In genomic region chr2:203650860-203651613, GRCh38 we compare ENCODE assay signal across 7 cellular contexts. TPM values are rescaled to one million over a fixed set of nuclear protein-coding genes. Genes with fewer than 3 reads are reported as not detected.
DNase-seq lines count a peak whose midpoint lies in the region; ATAC-seq, FAIRE-seq and TF ChIP-seq lines count a peak whose summit lies in the region.

No MANE protein-coding gene starts in this region.

- H3K36me3 ChIP-seq in PC-9 (ENCODE audit: low read depth) (no peaks in the 10 kb centered on the region), endodermal cell (ENCODE audit: control insufficient read depth, insufficient read depth, low read length) (no peaks in the 10 kb centered on the region)
- no peaks in the 10 kb centered on the region for H3K36me3 ChIP-seq in naive thymus-derived CD4-positive, alpha-beta T cell (ENCODE audit: control insufficient read depth in 2 of 3, insufficient read depth in 3 of 3, low read length in 3 of 3)
- no peaks in the 10 kb centered on the region for H3K36me3 ChIP-seq in CD8-positive, alpha-beta memory T cell (ENCODE audit: insufficient read depth, low read length)

- H3K9me3 ChIP-seq in PC-9 (ENCODE audit: insufficient read depth, low read depth) (no peaks in the 10 kb centered on the region), endodermal cell (ENCODE audit: control insufficient read depth, low read length) (no peaks in the 10 kb centered on the region)
- no peaks in the 10 kb centered on the region for H3K9me3 ChIP-seq in naive thymus-derived CD4-positive, alpha-beta T cell (ENCODE audit: control insufficient read depth in 2 of 3, low read length in 3 of 3)
- no peaks in the 10 kb centered on the region for H3K9me3 ChIP-seq in CD8-positive, alpha-beta memory T cell (ENCODE audit: low read length)

- no peak overlapping the region; the same call in 1 of the 2 replicates for H2AFZ ChIP-seq in PC-9

- H3K4me1 ChIP-seq in PC-9 (replicated peaks; ENCODE audit: insufficient read depth) (peaks cover 42% of the 10 kb centered on the region), endodermal cell (ENCODE audit: control insufficient read depth, insufficient read depth, low read length) (no peaks in the 10 kb centered on the region)
- no peaks in the 10 kb centered on the region for H3K4me1 ChIP-seq in naive thymus-derived CD4-positive, alpha-beta T cell (ENCODE audit: control insufficient read depth in 2 of 2, insufficient read depth in 2 of 2, low read length in 2 of 2)
- H3K4me1 ChIP-seq in CD8-positive, alpha-beta memory T cell (ENCODE audit: insufficient read depth, low read length): no peaks in the 10 kb centered on the region

- no peaks in the 10 kb centered on the region for H3K9me2 ChIP-seq in PC-9 (ENCODE audit: insufficient read depth)

- FAIRE-seq in G401.6 (lab: Jason Lieb, UNC): peak; percentile 27

- TF ChIP-seq CTCF in PC-9 (conservative IDR thresholded peaks at IDR 0.05) (peak; percentile 60), endodermal cell (conservative IDR thresholded peaks at IDR 0.05) (peak; percentile 68)

- DNase-seq in HT1080 (ENCODE audit: low read depth): peak; percentile 62
- DNase-seq in PC-9: no peak
- no peak for DNase-seq in endodermal cell
- DNase-seq in naive thymus-derived CD4-positive, alpha-beta T cell: peak in 4 of 9 donors; percentile 8 to 24 (median 12)
- DNase-seq in CD8-positive, alpha-beta memory T cell: no peak

- H3K36me3 Mint-ChIP-seq in endodermal cell (ENCODE audit: low read depth): no peaks in the 10 kb centered on the region
- no peaks in the 10 kb centered on the region for H3K36me3 Mint-ChIP-seq in naive thymus-derived CD4-positive, alpha-beta T cell
- no peaks in the 10 kb centered on the region for H3K36me3 Mint-ChIP-seq in CD8-positive, alpha-beta memory T cell

- H3K4me1 Mint-ChIP-seq in endodermal cell: peaks cover 25% of the 10 kb centered on the region
- peaks cover 20 to 40% (median 29%) of the 10 kb centered on the region in 7 donors for H3K4me1 Mint-ChIP-seq in naive thymus-derived CD4-positive, alpha-beta T cell
- H3K4me1 Mint-ChIP-seq in CD8-positive, alpha-beta memory T cell: peaks cover 4 to 17% (median 14%) of the 10 kb centered on the region in 3 donors

- no peaks in the 10 kb centered on the region for H4K20me1 ChIP-seq in PC-9 (ENCODE audit: insufficient read depth)

- CTCF ChIA-PET in PC-9 (lab: Charles Lee): interaction anchor here (0.6 to 1.0 kb wide), 3 partner anchors 56 to 204 kb away, joined by 3 to 4 read pairs (median 4); no protein-coding TSS in a partner anchor
- CTCF ChIA-PET in naive thymus-derived CD4-positive, alpha-beta T cell (lab: Charles Lee): interaction anchor here (0.5 to 1.6 kb wide), 2 partner anchors 62 to 166 kb away, joined by 3 read pairs; no protein-coding TSS in a partner anchor
- CTCF ChIA-PET in CD8-positive, alpha-beta memory T cell (lab: Charles Lee): interaction anchor here (1.4 to 1.5 kb wide), 2 partner anchors 89 to 164 kb away, joined by 3 to 5 read pairs; no protein-coding TSS in a partner anchor

- H3K4me2 ChIP-seq in PC-9: no peak overlapping the region

- intact Hi-C loops in PC-9 (cut with micrococcal nuclease; ENCODE audit: unreplicated experiment): loop anchor here (1.0 kb wide), 2 partner anchors 160 to 167 kb away; no protein-coding TSS in a partner anchor
- intact Hi-C loops in naive thymus-derived CD4-positive, alpha-beta T cell (cut with micrococcal nuclease): loop anchor here (1.0 to 5.0 kb wide), 4 partner anchors 131 to 426 kb away; no protein-coding TSS in a partner anchor

- H3K9ac ChIP-seq in endodermal cell (ENCODE audit: extremely low read depth, low read length, poor library complexity, severe bottlenecking): no peak overlapping the region

- no TSS peak for BruUV-seq in PC-9 (replicated peaks; lab: Mats Ljungman, UMichigan)

- no peak overlapping the region for H3K4me3 Mint-ChIP-seq in endodermal cell
- no peak overlapping the region for H3K4me3 Mint-ChIP-seq in naive thymus-derived CD4-positive, alpha-beta T cell
- no peak overlapping the region for H3K4me3 Mint-ChIP-seq in CD8-positive, alpha-beta memory T cell

- peaks cover 6% of the 10 kb centered on the region for H3K9me3 Mint-ChIP-seq in endodermal cell
- H3K9me3 Mint-ChIP-seq in naive thymus-derived CD4-positive, alpha-beta T cell: no peaks in the 10 kb centered on the region
- no peaks in the 10 kb centered on the region for H3K9me3 Mint-ChIP-seq in CD8-positive, alpha-beta memory T cell

- H3K27ac Mint-ChIP-seq in endodermal cell: no peak overlapping the region
- H3K27ac Mint-ChIP-seq in naive thymus-derived CD4-positive, alpha-beta T cell: peak overlapping the region in 4 of 9 donors; percentile 5 to 48 (median 34)
- H3K27ac Mint-ChIP-seq in CD8-positive, alpha-beta memory T cell: no peak overlapping the region

- no peaks in the 10 kb centered on the region for H3K79me2 ChIP-seq in PC-9 (ENCODE audit: low read depth)

- no peaks in the 10 kb centered on the region for H3K27me3 Mint-ChIP-seq in endodermal cell (ENCODE audit: insufficient read depth)
- no peaks in the 10 kb centered on the region for H3K27me3 Mint-ChIP-seq in naive thymus-derived CD4-positive, alpha-beta T cell
- H3K27me3 Mint-ChIP-seq in CD8-positive, alpha-beta memory T cell: peaks cover 0 to 3% of the 10 kb centered on the region in 2 donors

- 88 to 95% methylated on average over 3 to 4 of the region's 4 CpGs for WGBS in endodermal cell (ENCODE audit: insufficient coverage in 1 of 2, insufficient read length in 1 of 2), 2 experiments

- 0 out of 2 replicates have a peak, but pooled peaks cover 5% of the 10 kb centered on the region for H3F3A ChIP-seq in PC-9 (ENCODE audit: insufficient read depth, low read depth)

- ATAC-seq in naive thymus-derived CD4-positive, alpha-beta T cell: peak; percentile 64
- no peak for ATAC-seq in GM21423 (IDR thresholded peaks at IDR 0.05; ENCODE audit: unreplicated experiment)

- H3K27me3 ChIP-seq in PC-9 (ENCODE audit: insufficient read depth, low read depth) (no peaks in the 10 kb centered on the region), endodermal cell (ENCODE audit: control insufficient read depth, insufficient read depth, low read length, poor library complexity, severe bottlenecking) (no peaks in the 10 kb centered on the region)
- no peaks in the 10 kb centered on the region for H3K27me3 ChIP-seq in naive thymus-derived CD4-positive, alpha-beta T cell (ENCODE audit: control insufficient read depth in 2 of 2, insufficient read depth in 2 of 2, low read length in 2 of 2)
- H3K27me3 ChIP-seq in CD8-positive, alpha-beta memory T cell (ENCODE audit: insufficient read depth, low read length, poor library complexity, severe bottlenecking): no peaks in the 10 kb centered on the region

- H3K4me3 ChIP-seq in PC-9: no peak overlapping the region
- H3K4me3 ChIP-seq in endodermal cell (ENCODE audit: low read length): no peak overlapping the region
- H3K4me3 ChIP-seq in naive thymus-derived CD4-positive, alpha-beta T cell (ENCODE audit: low read length): no peak overlapping the region
- no peak overlapping the region for H3K4me3 ChIP-seq in CD8-positive, alpha-beta memory T cell (ENCODE audit: low read length)

- POLR2A ChIA-PET in PC-9 (lab: Charles Lee; ENCODE audit: unreplicated experiment): no interaction called here
- POLR2A ChIA-PET in naive thymus-derived CD4-positive, alpha-beta T cell (lab: Charles Lee): no interaction called here
- POLR2A ChIA-PET in CD8-positive, alpha-beta memory T cell (lab: Charles Lee): interaction anchor here (0.6 kb wide), 1 partner anchor 225 kb away, joined by 3 read pairs; no protein-coding TSS in a partner anchor

- no peak overlapping the region for H3K27ac ChIP-seq in PC-9
- H3K27ac ChIP-seq in endodermal cell (ENCODE audit: low read depth, low read length): no peak overlapping the region
- no peak overlapping the region for H3K27ac ChIP-seq in naive thymus-derived CD4-positive, alpha-beta T cell (ENCODE audit: low read depth, low read length)
- H3K27ac ChIP-seq in CD8-positive, alpha-beta memory T cell (ENCODE audit: low read depth, low read length): no peak overlapping the region

RNA-seq across cellular contexts. Expression of gene CD28, which starts 55.4 kb away (rescaled TPM):
- 0.03 TPM in 1 of 2 replicates, not detected in the other for total RNA-seq in HT1080 (2014; rRNA removed; shearing (Covaris generic))
- polyA plus RNA-seq in HT1080 (2015; cell fraction: cytosol; rRNA removed): 0.06 and 0.26 TPM in 2 replicates
- polyA plus RNA-seq in HT1080 (2015; cell fraction: nucleus; rRNA removed): 0.06 TPM in 1 of 2 replicates, not detected in the other
- not detected in 2 replicates for total RNA-seq in PC-9 (2021)
- total RNA-seq in endodermal cell: not detected
- polyA plus RNA-seq in endodermal cell (2013, experiment 1 of 2): not detected
- polyA plus RNA-seq in endodermal cell (2013, experiment 2 of 2): not detected
- total RNA-seq in naive thymus-derived CD4-positive, alpha-beta T cell: 100 to 1,000 TPM in 4 of 5 experiments, 10 to 100 TPM in 1; 66.7 to 224 (median 121) TPM
- 10 to 100 TPM; 52.2 to 67.5 TPM for polyA plus RNA-seq in naive thymus-derived CD4-positive, alpha-beta T cell
- total RNA-seq in CD8-positive, alpha-beta memory T cell: 10 to 100 TPM; 64.1 to 66.4 TPM
- polyA plus RNA-seq in CD8-positive, alpha-beta memory T cell: 61.1 TPM

Comparison
In these comparisons a context has a peak if more than half of its experiments do, and no peak if none do; other contexts are left out.
1. RNA of gene CD28, which starts 55.4 kb away (total RNA-seq): 66.7 to 224 TPM in naive thymus-derived CD4-positive, alpha-beta T cell and 64.1 to 66.4 TPM in CD8-positive, alpha-beta memory T cell; 0.03 TPM in HT1080, not detected in PC-9 and not detected in endodermal cell; every median in the first group is over 10 times any median in the second.